ENCODE assay signal across 1 cellular context in genomic region chrX:151675121-151675746, GRCh38.
TF ChIP-seq lines count a peak whose summit lies in the region.

No MANE protein-coding gene starts in this region.

TF ChIP-seq in GM23338, 12 proteins besides CTCF, POLR2A, EP300 and RAD21 (continued from another document):
- TF ChIP-seq REST (IDR thresholded peaks at IDR 0.05; ENCODE audit: unreplicated experiment) (no peak), POLR2AphosphoS5 (IDR thresholded peaks at IDR 0.05; ENCODE audit: low read depth) (no peak), JUNB (IDR thresholded peaks at IDR 0.05; ENCODE audit: unreplicated experiment) (no peak)
